Comparison of ENCODE assay signal across 1 cellular context in the genomic region with DNA sequence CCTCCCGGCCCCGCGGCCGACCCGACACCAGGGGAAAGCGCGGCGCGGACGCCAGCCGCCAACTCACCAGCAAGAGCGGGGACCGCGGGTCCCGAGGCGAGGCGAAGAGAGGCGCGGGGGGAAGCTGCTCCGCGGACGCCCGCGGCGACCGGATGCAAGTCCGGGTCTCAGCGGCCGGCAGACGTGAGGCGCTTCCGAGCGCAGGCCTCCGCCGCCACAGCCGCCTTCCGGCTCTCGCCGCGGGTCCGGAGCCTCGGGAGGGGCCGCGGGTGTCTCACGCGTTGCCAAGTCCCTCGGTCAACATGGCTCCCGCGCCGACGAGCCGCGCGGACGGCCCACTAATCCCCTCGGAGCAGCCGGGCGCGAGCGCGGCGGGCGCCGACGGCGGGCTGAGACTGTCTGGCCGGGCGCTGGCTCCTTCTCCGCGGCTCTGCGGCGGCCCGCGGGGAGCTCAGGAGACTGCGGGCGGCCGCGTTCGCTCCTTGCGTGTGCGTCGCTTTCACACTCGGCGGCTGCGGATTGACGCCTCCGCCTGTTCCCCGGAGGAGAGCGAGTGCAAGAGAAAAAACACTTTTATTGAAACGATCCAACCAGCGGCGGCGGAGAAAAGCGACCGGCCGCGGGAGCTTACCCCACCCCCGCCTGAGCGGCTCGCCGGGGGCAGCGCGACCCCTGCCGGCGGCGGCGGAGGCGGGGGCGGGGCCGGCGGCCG.
TF ChIP-seq lines count a peak whose summit lies in the region.

A gene (minus strand): TSS at position 521 of the 712 bp plus-strand sequence. CDS start 65,603 bp downstream, outside the sequence.

TF ChIP-seq in K562, 482 proteins besides CTCF, POLR2A, EP300 and RAD21 (continued from another document and continues in another):
- no peak for TF ChIP-seq TOE1 (IDR thresholded peaks at IDR 0.05; ENCODE audit: borderline replicate concordance)
- no peak for TF ChIP-seq TOE1 (CRISPR knock-in tag; IDR thresholded peaks at IDR 0.05; ENCODE audit: borderline replicate concordance, low read depth)
- TF ChIP-seq ZSCAN29 (IDR thresholded peaks at IDR 0.05) = peak; percentile 50; the same call in 1 of the 2 replicates
- TF ChIP-seq, protein P1, sequence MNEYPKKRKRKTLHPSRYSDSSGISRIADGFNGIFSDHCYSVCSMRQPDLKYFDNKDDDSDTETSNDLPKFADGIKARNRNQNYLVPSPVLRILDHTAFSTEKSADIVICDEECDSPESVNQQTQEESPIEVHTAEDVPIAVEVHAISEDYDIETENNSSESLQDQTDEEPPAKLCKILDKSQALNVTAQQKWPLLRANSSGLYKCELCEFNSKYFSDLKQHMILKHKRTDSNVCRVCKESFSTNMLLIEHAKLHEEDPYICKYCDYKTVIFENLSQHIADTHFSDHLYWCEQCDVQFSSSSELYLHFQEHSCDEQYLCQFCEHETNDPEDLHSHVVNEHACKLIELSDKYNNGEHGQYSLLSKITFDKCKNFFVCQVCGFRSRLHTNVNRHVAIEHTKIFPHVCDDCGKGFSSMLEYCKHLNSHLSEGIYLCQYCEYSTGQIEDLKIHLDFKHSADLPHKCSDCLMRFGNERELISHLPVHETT (CRISPR knock-in tag; conservative IDR thresholded peaks at IDR 0.05 in 1 of 2, IDR thresholded peaks at IDR 0.05 in 1 of 2) = peak in 1 of 2 experiments; percentile 84; a peak in 2 of 4 replicates
- TF ChIP-seq RBM34 (IDR thresholded peaks at IDR 0.05; ENCODE audit: borderline replicate concordance, insufficient read depth, low read length) = 0 out of 2 replicates have a peak, but pooled peaks have one; percentile 42
- TF ChIP-seq, protein P2, sequence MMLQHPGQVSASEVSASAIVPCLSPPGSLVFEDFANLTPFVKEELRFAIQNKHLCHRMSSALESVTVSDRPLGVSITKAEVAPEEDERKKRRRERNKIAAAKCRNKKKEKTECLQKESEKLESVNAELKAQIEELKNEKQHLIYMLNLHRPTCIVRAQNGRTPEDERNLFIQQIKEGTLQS (IDR thresholded peaks at IDR 0.05) = no peak
- TF ChIP-seq, protein P2 (CRISPR knock-in tag; conservative IDR thresholded peaks at IDR 0.05) = no peak
- peak; percentile 14 for TF ChIP-seq HNRNPK (IDR thresholded peaks at IDR 0.05; ENCODE audit: low read depth, low read length, poor library complexity, severe bottlenecking)
- TF ChIP-seq MTA2 (IDR thresholded peaks at IDR 0.05; ENCODE audit: low read depth) = no peak
- TF ChIP-seq, protein P3, sequence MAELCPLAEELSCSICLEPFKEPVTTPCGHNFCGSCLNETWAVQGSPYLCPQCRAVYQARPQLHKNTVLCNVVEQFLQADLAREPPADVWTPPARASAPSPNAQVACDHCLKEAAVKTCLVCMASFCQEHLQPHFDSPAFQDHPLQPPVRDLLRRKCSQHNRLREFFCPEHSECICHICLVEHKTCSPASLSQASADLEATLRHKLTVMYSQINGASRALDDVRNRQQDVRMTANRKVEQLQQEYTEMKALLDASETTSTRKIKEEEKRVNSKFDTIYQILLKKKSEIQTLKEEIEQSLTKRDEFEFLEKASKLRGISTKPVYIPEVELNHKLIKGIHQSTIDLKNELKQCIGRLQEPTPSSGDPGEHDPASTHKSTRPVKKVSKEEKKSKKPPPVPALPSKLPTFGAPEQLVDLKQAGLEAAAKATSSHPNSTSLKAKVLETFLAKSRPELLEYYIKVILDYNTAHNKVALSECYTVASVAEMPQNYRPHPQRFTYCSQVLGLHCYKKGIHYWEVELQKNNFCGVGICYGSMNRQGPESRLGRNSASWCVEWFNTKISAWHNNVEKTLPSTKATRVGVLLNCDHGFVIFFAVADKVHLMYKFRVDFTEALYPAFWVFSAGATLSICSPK (IDR thresholded peaks at IDR 0.05; ENCODE audit: borderline replicate concordance) = no peak
- TF ChIP-seq, protein P4, sequence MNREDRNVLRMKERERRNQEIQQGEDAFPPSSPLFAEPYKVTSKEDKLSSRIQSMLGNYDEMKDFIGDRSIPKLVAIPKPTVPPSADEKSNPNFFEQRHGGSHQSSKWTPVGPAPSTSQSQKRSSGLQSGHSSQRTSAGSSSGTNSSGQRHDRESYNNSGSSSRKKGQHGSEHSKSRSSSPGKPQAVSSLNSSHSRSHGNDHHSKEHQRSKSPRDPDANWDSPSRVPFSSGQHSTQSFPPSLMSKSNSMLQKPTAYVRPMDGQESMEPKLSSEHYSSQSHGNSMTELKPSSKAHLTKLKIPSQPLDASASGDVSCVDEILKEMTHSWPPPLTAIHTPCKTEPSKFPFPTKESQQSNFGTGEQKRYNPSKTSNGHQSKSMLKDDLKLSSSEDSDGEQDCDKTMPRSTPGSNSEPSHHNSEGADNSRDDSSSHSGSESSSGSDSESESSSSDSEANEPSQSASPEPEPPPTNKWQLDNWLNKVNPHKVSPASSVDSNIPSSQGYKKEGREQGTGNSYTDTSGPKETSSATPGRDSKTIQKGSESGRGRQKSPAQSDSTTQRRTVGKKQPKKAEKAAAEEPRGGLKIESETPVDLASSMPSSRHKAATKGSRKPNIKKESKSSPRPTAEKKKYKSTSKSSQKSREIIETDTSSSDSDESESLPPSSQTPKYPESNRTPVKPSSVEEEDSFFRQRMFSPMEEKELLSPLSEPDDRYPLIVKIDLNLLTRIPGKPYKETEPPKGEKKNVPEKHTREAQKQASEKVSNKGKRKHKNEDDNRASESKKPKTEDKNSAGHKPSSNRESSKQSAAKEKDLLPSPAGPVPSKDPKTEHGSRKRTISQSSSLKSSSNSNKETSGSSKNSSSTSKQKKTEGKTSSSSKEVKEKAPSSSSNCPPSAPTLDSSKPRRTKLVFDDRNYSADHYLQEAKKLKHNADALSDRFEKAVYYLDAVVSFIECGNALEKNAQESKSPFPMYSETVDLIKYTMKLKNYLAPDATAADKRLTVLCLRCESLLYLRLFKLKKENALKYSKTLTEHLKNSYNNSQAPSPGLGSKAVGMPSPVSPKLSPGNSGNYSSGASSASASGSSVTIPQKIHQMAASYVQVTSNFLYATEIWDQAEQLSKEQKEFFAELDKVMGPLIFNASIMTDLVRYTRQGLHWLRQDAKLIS (CRISPR knock-in tag; IDR thresholded peaks at IDR 0.05) = peak; percentile 52; the same call in 1 of the 2 replicates
- no peak for TF ChIP-seq CEBPG (CRISPR knock-in tag; IDR thresholded peaks at IDR 0.05)
- TF ChIP-seq CEBPG (tag; conservative IDR thresholded peaks at IDR 0.05 in 1 of 2, IDR thresholded peaks at IDR 0.05 in 1 of 2) = no peak
- TF ChIP-seq MAFK (IDR thresholded peaks at IDR 0.05; ENCODE audit: low read length) = no peak
- no peak for TF ChIP-seq ATF1 (CRISPR knock-in tag; IDR thresholded peaks at IDR 0.05)
- TF ChIP-seq ATF1 (tag; IDR thresholded peaks at IDR 0.05) = peak; percentile 45
- TF ChIP-seq, protein P5, sequence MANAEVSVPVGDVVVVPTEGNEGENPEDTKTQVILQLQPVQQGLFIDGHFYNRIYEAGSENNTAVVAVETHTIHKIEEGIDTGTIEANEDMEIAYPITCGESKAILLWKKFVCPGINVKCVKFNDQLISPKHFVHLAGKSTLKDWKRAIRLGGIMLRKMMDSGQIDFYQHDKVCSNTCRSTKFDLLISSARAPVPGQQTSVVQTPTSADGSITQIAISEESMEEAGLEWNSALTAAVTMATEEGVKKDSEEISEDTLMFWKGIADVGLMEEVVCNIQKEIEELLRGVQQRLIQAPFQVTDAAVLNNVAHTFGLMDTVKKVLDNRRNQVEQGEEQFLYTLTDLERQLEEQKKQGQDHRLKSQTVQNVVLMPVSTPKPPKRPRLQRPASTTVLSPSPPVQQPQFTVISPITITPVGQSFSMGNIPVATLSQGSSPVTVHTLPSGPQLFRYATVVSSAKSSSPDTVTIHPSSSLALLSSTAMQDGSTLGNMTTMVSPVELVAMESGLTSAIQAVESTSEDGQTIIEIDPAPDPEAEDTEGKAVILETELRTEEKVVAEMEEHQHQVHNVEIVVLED (CRISPR knock-in tag; IDR thresholded peaks at IDR 0.05) = no peak
- no peak for TF ChIP-seq FOXM1 (IDR thresholded peaks at IDR 0.05; ENCODE audit: low read depth)
- TF ChIP-seq FOXM1 (CRISPR knock-in tag; IDR thresholded peaks at IDR 0.05; ENCODE audit: low read depth) = no peak
- peak; percentile 79; the same call in 1 of the 2 replicates for TF ChIP-seq POLR2AphosphoS5 (IDR thresholded peaks at IDR 0.05; ENCODE audit: control insufficient read depth, insufficient read depth, low read depth, low read length)
- no peak for TF ChIP-seq RBM39 (optimal IDR thresholded peaks at IDR 0.05; ENCODE audit: low read depth, low read length)
- no peak for TF ChIP-seq SMAD1 (IDR thresholded peaks at IDR 0.05; ENCODE audit: low read depth, low read length, partially characterized antibody)
- TF ChIP-seq CBFB (CRISPR knock-in tag; IDR thresholded peaks at IDR 0.05) = no peak
- TF ChIP-seq NBN (IDR thresholded peaks at IDR 0.05; ENCODE audit: low read depth) = no peak
- TF ChIP-seq RBM14 (IDR thresholded peaks at IDR 0.05; ENCODE audit: borderline replicate concordance, insufficient read depth, low read depth, low read length) = no peak
- peak; percentile 68 for TF ChIP-seq HNRNPLL (IDR thresholded peaks at IDR 0.05; ENCODE audit: low read depth, low read length, poor library complexity, severe bottlenecking)
- no peak for TF ChIP-seq ZNF778 (CRISPR knock-in tag; IDR thresholded peaks at IDR 0.05)
- 0 out of 2 replicates have a peak, but pooled peaks have one; percentile 66 for TF ChIP-seq ERF (CRISPR knock-in tag; IDR thresholded peaks at IDR 0.05)
- no peak for TF ChIP-seq COPS2 (conservative IDR thresholded peaks at IDR 0.05)
- TF ChIP-seq, protein P6, sequence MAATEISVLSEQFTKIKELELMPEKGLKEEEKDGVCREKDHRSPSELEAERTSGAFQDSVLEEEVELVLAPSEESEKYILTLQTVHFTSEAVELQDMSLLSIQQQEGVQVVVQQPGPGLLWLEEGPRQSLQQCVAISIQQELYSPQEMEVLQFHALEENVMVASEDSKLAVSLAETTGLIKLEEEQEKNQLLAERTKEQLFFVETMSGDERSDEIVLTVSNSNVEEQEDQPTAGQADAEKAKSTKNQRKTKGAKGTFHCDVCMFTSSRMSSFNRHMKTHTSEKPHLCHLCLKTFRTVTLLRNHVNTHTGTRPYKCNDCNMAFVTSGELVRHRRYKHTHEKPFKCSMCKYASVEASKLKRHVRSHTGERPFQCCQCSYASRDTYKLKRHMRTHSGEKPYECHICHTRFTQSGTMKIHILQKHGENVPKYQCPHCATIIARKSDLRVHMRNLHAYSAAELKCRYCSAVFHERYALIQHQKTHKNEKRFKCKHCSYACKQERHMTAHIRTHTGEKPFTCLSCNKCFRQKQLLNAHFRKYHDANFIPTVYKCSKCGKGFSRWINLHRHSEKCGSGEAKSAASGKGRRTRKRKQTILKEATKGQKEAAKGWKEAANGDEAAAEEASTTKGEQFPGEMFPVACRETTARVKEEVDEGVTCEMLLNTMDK (IDR thresholded peaks at IDR 0.05; ENCODE audit: borderline replicate concordance, insufficient read depth, low read depth, low read length, poor library complexity, severe bottlenecking) = peak; percentile 83
- TF ChIP-seq HNRNPH1 (optimal IDR thresholded peaks at IDR 0.05; ENCODE audit: low read depth, low read length) = no peak
- peak; percentile 28 to 78 for TF ChIP-seq MAZ (CRISPR knock-in tag; conservative IDR thresholded peaks at IDR 0.05 in 1 of 2, IDR thresholded peaks at IDR 0.05 in 1 of 2)
- TF ChIP-seq MEF2A (IDR thresholded peaks at IDR 0.05; ENCODE audit: control insufficient read depth, low read depth, low read length) = 0 out of 2 replicates have a peak, but pooled peaks have one; percentile 9
- no peak for TF ChIP-seq ZNF584 (CRISPR knock-in tag; IDR thresholded peaks at IDR 0.05; ENCODE audit: low read depth)
- 0 out of 2 replicates have a peak, but pooled peaks have one; percentile 5 for TF ChIP-seq HCFC1 (IDR thresholded peaks at IDR 0.05; ENCODE audit: low read depth, low read length)
- TF ChIP-seq, protein P7, sequence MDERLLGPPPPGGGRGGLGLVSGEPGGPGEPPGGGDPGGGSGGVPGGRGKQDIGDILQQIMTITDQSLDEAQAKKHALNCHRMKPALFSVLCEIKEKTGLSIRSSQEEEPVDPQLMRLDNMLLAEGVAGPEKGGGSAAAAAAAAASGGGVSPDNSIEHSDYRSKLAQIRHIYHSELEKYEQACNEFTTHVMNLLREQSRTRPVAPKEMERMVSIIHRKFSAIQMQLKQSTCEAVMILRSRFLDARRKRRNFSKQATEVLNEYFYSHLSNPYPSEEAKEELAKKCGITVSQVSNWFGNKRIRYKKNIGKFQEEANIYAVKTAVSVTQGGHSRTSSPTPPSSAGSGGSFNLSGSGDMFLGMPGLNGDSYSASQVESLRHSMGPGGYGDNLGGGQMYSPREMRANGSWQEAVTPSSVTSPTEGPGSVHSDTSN (CRISPR knock-in tag; IDR thresholded peaks at IDR 0.05; ENCODE audit: low read depth) = no peak
- TF ChIP-seq, protein P7 (tag; conservative IDR thresholded peaks at IDR 0.05; ENCODE audit: low read depth) = no peak
- no peak for TF ChIP-seq BRF1 (IDR thresholded peaks at IDR 0.05; ENCODE audit: borderline replicate concordance, extremely low read depth, insufficient read length)
- no peak for TF ChIP-seq CBX5 (IDR thresholded peaks at IDR 0.05; ENCODE audit: borderline replicate concordance, low read depth)
- no peak for TF ChIP-seq ZNF431 (CRISPR knock-in tag; IDR thresholded peaks at IDR 0.05)
- TF ChIP-seq ZBTB1 (CRISPR knock-in tag; IDR thresholded peaks at IDR 0.05; ENCODE audit: borderline replicate concordance, low read depth) = peak; percentile 57; the same call in 1 of the 2 replicates
- no peak for TF ChIP-seq BDP1 (IDR thresholded peaks at IDR 0.05; ENCODE audit: insufficient read depth, insufficient read length)
